Comparison of ENCODE assay signal across 1 cellular context in genomic region chr7:45229130-45229920, GRCh38.
TF ChIP-seq lines count a peak whose summit lies in the region.

No MANE protein-coding gene starts in this region.

TF ChIP-seq in SK-N-SH, 30 proteins besides CTCF, POLR2A, EP300 and RAD21 (continued from another document):
- TF ChIP-seq, protein P1, sequence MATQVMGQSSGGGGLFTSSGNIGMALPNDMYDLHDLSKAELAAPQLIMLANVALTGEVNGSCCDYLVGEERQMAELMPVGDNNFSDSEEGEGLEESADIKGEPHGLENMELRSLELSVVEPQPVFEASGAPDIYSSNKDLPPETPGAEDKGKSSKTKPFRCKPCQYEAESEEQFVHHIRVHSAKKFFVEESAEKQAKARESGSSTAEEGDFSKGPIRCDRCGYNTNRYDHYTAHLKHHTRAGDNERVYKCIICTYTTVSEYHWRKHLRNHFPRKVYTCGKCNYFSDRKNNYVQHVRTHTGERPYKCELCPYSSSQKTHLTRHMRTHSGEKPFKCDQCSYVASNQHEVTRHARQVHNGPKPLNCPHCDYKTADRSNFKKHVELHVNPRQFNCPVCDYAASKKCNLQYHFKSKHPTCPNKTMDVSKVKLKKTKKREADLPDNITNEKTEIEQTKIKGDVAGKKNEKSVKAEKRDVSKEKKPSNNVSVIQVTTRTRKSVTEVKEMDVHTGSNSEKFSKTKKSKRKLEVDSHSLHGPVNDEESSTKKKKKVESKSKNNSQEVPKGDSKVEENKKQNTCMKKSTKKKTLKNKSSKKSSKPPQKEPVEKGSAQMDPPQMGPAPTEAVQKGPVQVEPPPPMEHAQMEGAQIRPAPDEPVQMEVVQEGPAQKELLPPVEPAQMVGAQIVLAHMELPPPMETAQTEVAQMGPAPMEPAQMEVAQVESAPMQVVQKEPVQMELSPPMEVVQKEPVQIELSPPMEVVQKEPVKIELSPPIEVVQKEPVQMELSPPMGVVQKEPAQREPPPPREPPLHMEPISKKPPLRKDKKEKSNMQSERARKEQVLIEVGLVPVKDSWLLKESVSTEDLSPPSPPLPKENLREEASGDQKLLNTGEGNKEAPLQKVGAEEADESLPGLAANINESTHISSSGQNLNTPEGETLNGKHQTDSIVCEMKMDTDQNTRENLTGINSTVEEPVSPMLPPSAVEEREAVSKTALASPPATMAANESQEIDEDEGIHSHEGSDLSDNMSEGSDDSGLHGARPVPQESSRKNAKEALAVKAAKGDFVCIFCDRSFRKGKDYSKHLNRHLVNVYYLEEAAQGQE (IDR thresholded peaks at IDR 0.05; ENCODE audit: low read depth, low read length) = no peak
TF ChIP-seq in SK-N-SH: peak in this region for 0.
